Comparison of ENCODE assay signal across 21 cellular contexts in genomic region chr10:103877861-103878260, GRCh38. TPM values are rescaled to one million over a fixed set of nuclear protein-coding genes. Genes with fewer than 3 reads are reported as not detected.
DNase-seq lines count a peak whose midpoint lies in the region; ATAC-seq lines count a peak whose summit lies in the region.
"Had no signal": no experiment of that assay in that cellular context is flagged by ENCODE, and none has a peak within 500 bp of the region (broad histone marks: within the 10 kb centered on the region; RNA-seq: fewer than 3 reads in every experiment).

No MANE protein-coding gene starts in this region.

- H3K4me1 Mint-ChIP-seq in activated CD8-positive, alpha-beta memory T cell treated with anti-CD3 and anti-CD28 coated beads, Interleukin-2, amount 10 ng/mL, durations not matched to agents 7 days and 5 days = no peaks in the 10 kb centered on the region

- H3K9me3 Mint-ChIP-seq in activated CD8-positive, alpha-beta memory T cell treated with anti-CD3 and anti-CD28 coated beads, Interleukin-2, amount 10 ng/mL, durations not matched to agents 7 days and 5 days (ENCODE audit: low read depth) = no peaks in the 10 kb centered on the region
- H3K9me3 Mint-ChIP-seq: CD4-positive, CD25-positive, alpha-beta regulatory T cell had no signal

- H3K36me3 Mint-ChIP-seq in activated CD8-positive, alpha-beta memory T cell treated with anti-CD3 and anti-CD28 coated beads, Interleukin-2, amount 10 ng/mL, durations not matched to agents 7 days and 5 days = peaks cover 29% of the 10 kb centered on the region

- no peak overlapping the region for H3K4me3 Mint-ChIP-seq in activated CD8-positive, alpha-beta memory T cell treated with anti-CD3 and anti-CD28 coated beads, Interleukin-2, amount 10 ng/mL, durations not matched to agents 7 days and 5 days
- H3K4me3 Mint-ChIP-seq: CD4-positive, CD25-positive, alpha-beta regulatory T cell had no signal

- peak; percentile 40 for DNase-seq in activated CD8-positive, alpha-beta memory T cell treated with anti-CD3 and anti-CD28 coated beads for 24 hours
- DNase-seq in activated CD8-positive, alpha-beta memory T cell treated with anti-CD3 and anti-CD28 coated beads, Interleukin-2, amount 10 ng/mL, durations not matched to agents 7 days and 5 days = no peak
- peak; percentile 41 for DNase-seq in medulla oblongata (ENCODE audit: extremely low spot score)
- DNase-seq in superior temporal gyrus (ENCODE audit: extremely low spot score) = peak; percentile 17
- no peak for DNase-seq in AG20443 (ENCODE audit: low spot score)
- DNase-seq in NCI-H524 treated with DMSO at 0.1 percent for 48 hours (lab: John Stamatoyannopoulos, UW) = no peak
- DNase-seq in SK-N-DZ (ENCODE audit: low spot score) = no peak
- DNase-seq: ACHN; CD4-positive, CD25-positive, alpha-beta regulatory T cell; NCI-H1092 treated with DMSO at 0.1 percent for 48 hours; NCI-H1436; NCI-H187; NCI-H2081 treated with DMSO at 0.1 percent for 48 hours; NCI-H2171; NCI-H226; NCI-H524; NCI-H774; SIG-M5 had no signal

- H3K27ac Mint-ChIP-seq in activated CD8-positive, alpha-beta memory T cell treated with anti-CD3 and anti-CD28 coated beads, Interleukin-2, amount 10 ng/mL, durations not matched to agents 7 days and 5 days = no peak overlapping the region
- H3K27ac Mint-ChIP-seq: CD4-positive, CD25-positive, alpha-beta regulatory T cell had no signal

- CTCF ChIA-PET in activated CD8-positive, alpha-beta memory T cell treated with anti-CD3 and anti-CD28 coated beads, Interleukin-2, amount 10 ng/mL, durations not matched to agents 7 days and 5 days (lab: Charles Lee) = interaction anchor here (1.3 to 1.4 kb wide), 2 partner anchors 9 to 10 kb away, joined by 3 to 4 read pairs; no protein-coding TSS in a partner anchor

- peak overlapping the region; percentile 41 for H3K27ac ChIP-seq in cingulate gyrus (ENCODE audit: low read depth, low read length)
- H3K27ac ChIP-seq: 22Rv1, BLaER1 had no signal

- no peak for ATAC-seq in activated CD8-positive, alpha-beta memory T cell treated with anti-CD3 and anti-CD28 coated beads, Interleukin-2, amount 10 ng/mL, durations not matched to agents 7 days and 5 days

- H3K27me3 Mint-ChIP-seq in activated CD8-positive, alpha-beta memory T cell treated with anti-CD3 and anti-CD28 coated beads, Interleukin-2, amount 10 ng/mL, durations not matched to agents 7 days and 5 days = no peaks in the 10 kb centered on the region
- H3K27me3 Mint-ChIP-seq: CD4-positive, CD25-positive, alpha-beta regulatory T cell had no signal

RNA-seq across cellular contexts. Expression of gene SH3PXD2A, which starts 22.5 kb away (rescaled TPM):
- 10 to 100 TPM; 12.4 to 14.5 TPM for total RNA-seq in activated CD8-positive, alpha-beta memory T cell treated with anti-CD3 and anti-CD28 coated beads, Interleukin-2, amount 10 ng/mL, durations not matched to agents 7 days and 5 days
- polyA plus RNA-seq in SK-N-DZ (2014; cell fraction: cytosol; rRNA removed) = 5.3 and 5.6 TPM in 2 replicates
- polyA plus RNA-seq in SK-N-DZ (2014; cell fraction: nucleus; rRNA removed) = 9.6 and 14.8 TPM in 2 replicates

RNA-seq across cellular contexts. Expression of gene STN1, which starts 40.1 kb away (rescaled TPM):
- total RNA-seq in activated CD8-positive, alpha-beta memory T cell treated with anti-CD3 and anti-CD28 coated beads, Interleukin-2, amount 10 ng/mL, durations not matched to agents 7 days and 5 days = 10 to 100 TPM; 37.5 to 52.0 TPM
- 29.5 and 33.0 TPM in 2 replicates for polyA plus RNA-seq in SK-N-DZ (2014; cell fraction: cytosol; rRNA removed)
- 17.1 and 20.1 TPM in 2 replicates for polyA plus RNA-seq in SK-N-DZ (2014; cell fraction: nucleus; rRNA removed)

Comparison
In these comparisons a context has a peak if more than half of its experiments do, and no peak if none do; other contexts are left out.
1. DNase-seq: peak in activated CD8-positive, alpha-beta memory T cell treated with anti-CD3 and anti-CD28 coated beads for 24 hours (single experiment), medulla oblongata (single experiment) and superior temporal gyrus (single experiment); none in activated CD8-positive, alpha-beta memory T cell treated with anti-CD3 and anti-CD28 coated beads, Interleukin-2, amount 10 ng/mL, durations not matched to agents 7 days and 5 days (single experiment), AG20443 (single experiment), NCI-H524 treated with DMSO at 0.1 percent for 48 hours (single experiment) and SK-N-DZ (single experiment).